ENCODE assay signal across 8 cellular contexts in genomic region chr15:28831897-28832587, GRCh38. TPM values are rescaled to one million over a fixed set of nuclear protein-coding genes. Genes with fewer than 3 reads are reported as not detected.
DNase-seq lines count a peak whose midpoint lies in the region; ATAC-seq, FAIRE-seq and TF ChIP-seq lines count a peak whose summit lies in the region.
"Not testable (repeated sequence)": the region's sequence is repeated elsewhere in the genome, so short reads cannot be mapped to it uniquely, and the experiment has no call there.

No MANE protein-coding gene starts in this region.

- intact Hi-C loops in activated CD4-positive, alpha-beta memory T cell treated with anti-CD3 and anti-CD28 coated beads for 36 hours (cut with micrococcal nuclease); body of pancreas (cut with DNase I): not testable (repeated sequence)

- not testable (repeated sequence) for FAIRE-seq in A549 (lab: Jason Lieb, UNC)

- peak; percentile 16; the same call in 1 of the 2 replicates for TF ChIP-seq POLR2A in A549 (IDR thresholded peaks at IDR 0.05; ENCODE audit: low read length)
- TF ChIP-seq POLR2A in body of pancreas (IDR thresholded peaks at IDR 0.05): not testable (repeated sequence)

- peak overlapping the region; percentile 45 for H3K4me3 ChIP-seq in A549
- H3K4me3 ChIP-seq in body of pancreas: peak overlapping the region in 1 of 2 donors; percentile 16

- H3K27ac Mint-ChIP-seq in HFFc6; activated CD4-positive, alpha-beta memory T cell treated with anti-CD3 and anti-CD28 coated beads for 36 hours; naive B cell: not testable (repeated sequence)
- H3K27ac Mint-ChIP-seq in glutamatergic neuron (ENCODE audit: unreplicated experiment): peak overlapping the region; percentile 86

- WGBS in A549 (ENCODE audit: missing lambda C conversion rate): 58% methylated on average over 56 of the region's 56 CpGs
- WGBS in body of pancreas, 2 donors: 6% methylated on average over 29 to 43 of the region's 56 CpGs

- not testable (repeated sequence) for H3K27me3 Mint-ChIP-seq in HFFc6 (ENCODE audit: insufficient read depth); activated CD4-positive, alpha-beta memory T cell treated with anti-CD3 and anti-CD28 coated beads for 36 hours; glutamatergic neuron (ENCODE audit: unreplicated experiment)
- peaks cover 17 to 24% (median 19%) of the 10 kb centered on the region in 3 donors for H3K27me3 Mint-ChIP-seq in naive B cell

- H3K4me1 ChIP-seq in A549, body of pancreas: not testable (repeated sequence)

- H3K4me3 Mint-ChIP-seq in HFFc6: peak overlapping the region; percentile 60; the same call in 1 of the 2 replicates
- H3K4me3 Mint-ChIP-seq in activated CD4-positive, alpha-beta memory T cell treated with anti-CD3 and anti-CD28 coated beads for 36 hours: peak overlapping the region; percentile 73
- peak overlapping the region; percentile 95 for H3K4me3 Mint-ChIP-seq in glutamatergic neuron (ENCODE audit: unreplicated experiment)
- peak overlapping the region in 6 of 8 donors; percentile 24 to 75 (median 55) for H3K4me3 Mint-ChIP-seq in naive B cell

- TF ChIP-seq RAD21 in A549 (conservative IDR thresholded peaks at IDR 0.05 in 1 of 2, IDR thresholded peaks at IDR 0.05 in 1 of 2): not testable (repeated sequence)

- peak; percentile 68 to 87 for DNase-seq in A549 (ENCODE audit: low read depth in 1 of 2, low spot score in 1 of 2)
- DNase-seq in HFFc6, naive B cell: not testable (repeated sequence)
- DNase-seq in NCI-H82 (lab: John Stamatoyannopoulos, UW): peak; percentile 97
- DNase-seq in activated CD4-positive, alpha-beta memory T cell treated with anti-CD3 and anti-CD28 coated beads for 36 hours: peak; percentile 73
- DNase-seq in body of pancreas: peak; percentile 72 to 83 (median 76)
- DNase-seq in glutamatergic neuron: peak; percentile 88
- peak; percentile 66 for DNase-seq in stimulated activated CD4-positive, alpha-beta T cell treated with anti-CD3 and anti-CD28 coated beads, Interleukin-4, amount 100 ng/mL, for 1 hour

- peak overlapping the region; percentile 72 for H3K4me2 ChIP-seq in A549

- POLR2A ChIA-PET in A549 (lab: Yijun Ruan, JAX); activated CD4-positive, alpha-beta memory T cell treated with anti-CD3 and anti-CD28 coated beads for 36 hours (lab: Charles Lee): not testable (repeated sequence)

- H3K4me1 Mint-ChIP-seq in HFFc6 (ENCODE audit: low read depth); activated CD4-positive, alpha-beta memory T cell treated with anti-CD3 and anti-CD28 coated beads for 36 hours (ENCODE audit: low read depth); glutamatergic neuron (ENCODE audit: low read depth, unreplicated experiment); naive B cell: not testable (repeated sequence)

- CTCF ChIA-PET in A549 (lab: Yijun Ruan, JAX); activated CD4-positive, alpha-beta memory T cell treated with anti-CD3 and anti-CD28 coated beads for 36 hours (lab: Charles Lee): not testable (repeated sequence)

- not testable (repeated sequence) for H3K9me3 Mint-ChIP-seq in HFFc6; activated CD4-positive, alpha-beta memory T cell treated with anti-CD3 and anti-CD28 coated beads for 36 hours; glutamatergic neuron (ENCODE audit: unreplicated experiment); naive B cell

- H3K27ac ChIP-seq in A549: peak overlapping the region; percentile 52 to 82; a peak in 4 of 6 replicates
- not testable (repeated sequence) for H3K27ac ChIP-seq in body of pancreas

- H3K36me3 ChIP-seq in body of pancreas (replicated peaks in 1 of 2; ENCODE audit: insufficient read depth in 1 of 2, low read depth in 2 of 2): not testable (repeated sequence)

- TF ChIP-seq CTCF in A549 (IDR thresholded peaks at IDR 0.05); HFFc6 (IDR thresholded peaks at IDR 0.05); glutamatergic neuron (IDR thresholded peaks at IDR 0.05; ENCODE audit: partially characterized antibody, unreplicated experiment): not testable (repeated sequence)
- peak in 1 of 7 experiments; percentile 1 for TF ChIP-seq CTCF in body of pancreas (IDR thresholded peaks at IDR 0.05)

- not testable (repeated sequence) for H3K36me3 Mint-ChIP-seq in HFFc6 (ENCODE audit: low read depth); activated CD4-positive, alpha-beta memory T cell treated with anti-CD3 and anti-CD28 coated beads for 36 hours; glutamatergic neuron (ENCODE audit: unreplicated experiment); naive B cell

- H3K27me3 ChIP-seq in body of pancreas: not testable (repeated sequence)

- TF ChIP-seq EP300 in A549 (IDR thresholded peaks at IDR 0.05): not testable (repeated sequence)

- peak; percentile 99 to 100 for ATAC-seq in A549
- ATAC-seq in body of pancreas: peak; percentile 94
- not testable (repeated sequence) for ATAC-seq in naive B cell (ENCODE audit: low read depth in 2 of 2)

- not testable (repeated sequence) for H3K9me3 ChIP-seq in A549, body of pancreas

TF ChIP-seq in A549, 52 proteins besides CTCF, POLR2A, EP300 and RAD21:
- TF ChIP-seq MAFK (IDR thresholded peaks at IDR 0.05; ENCODE audit: partially characterized antibody): peak; percentile 38
- TF ChIP-seq MAX (IDR thresholded peaks at IDR 0.05): peak; percentile 73
- TF ChIP-seq E2F6 (IDR thresholded peaks at IDR 0.05; ENCODE audit: borderline replicate concordance, low read depth): peak; percentile 92
TF ChIP-seq in A549: peak in this region for 3; not testable (repeated sequence) for 49.

RNA-seq across cellular contexts. Expression of gene GOLGA6L7, which starts 16.4 kb away (rescaled TPM):
- not detected in 2 replicates for polyA plus RNA-seq in A549 (2011; rRNA removed)
- not detected in 2 replicates for polyA plus RNA-seq in A549 (2012; cell fraction: cytosol; rRNA removed)
- not detected in 2 replicates for polyA plus RNA-seq in A549 (2012; cell fraction: nucleus; rRNA removed)
- not detected in 3 replicates for polyA plus RNA-seq in A549 (2017; fragmentation: RNase III; extraction: RNeasy Plus Mini Kit Qiagen cat#74134 plus additional on column Dnase treatment)
- polyA minus RNA-seq in A549 (2011; rRNA and poly(A)+ RNA removed): not detected in 2 replicates
- not detected for total RNA-seq in HFFc6 (2021; fragmentation: NEBNext Ultra II Directional; extraction: Animal tissue kit (Norgen Biotek cat#: 25700))
- not detected for total RNA-seq in activated CD4-positive, alpha-beta memory T cell treated with anti-CD3 and anti-CD28 coated beads for 36 hours
- not detected for total RNA-seq in body of pancreas
- total RNA-seq in glutamatergic neuron (ENCODE audit: unreplicated experiment): not detected
- not detected for polyA plus RNA-seq in naive B cell (ENCODE audit: low read depth in 6 of 6)

RNA-seq across cellular contexts. Expression of gene APBA2, which starts 53.7 kb away (rescaled TPM):
- polyA plus RNA-seq in A549 (2011; rRNA removed) (10.9 and 11.4 TPM in 2 replicates), A549 (2017; fragmentation: RNase III; extraction: RNeasy Plus Mini Kit Qiagen cat#74134 plus additional on column Dnase treatment) (12.2 to 14.6 TPM (median 12.6 TPM) in 3 replicates), naive B cell (ENCODE audit: low read depth in 6 of 6) (under 1 TPM in 2 of 6 donors, not detected in 4; 0.30 to 0.36 TPM)
- 17.6 and 19.7 TPM in 2 replicates for polyA plus RNA-seq in A549 (2012; cell fraction: cytosol; rRNA removed)
- 28.2 and 29.7 TPM in 2 replicates for polyA plus RNA-seq in A549 (2012; cell fraction: nucleus; rRNA removed)
- polyA minus RNA-seq in A549 (2011; rRNA and poly(A)+ RNA removed): 13.4 and 16.5 TPM in 2 replicates
- 1 to 10 TPM; 5.3 to 6.5 (median 6.1) TPM for total RNA-seq in HFFc6 (2021; fragmentation: NEBNext Ultra II Directional; extraction: Animal tissue kit (Norgen Biotek cat#: 25700))
- total RNA-seq in activated CD4-positive, alpha-beta memory T cell treated with anti-CD3 and anti-CD28 coated beads for 36 hours: 1 to 10 TPM; 6.4 to 8.9 TPM
- total RNA-seq in body of pancreas (10 to 100 TPM; 13.2 to 29.0 TPM), glutamatergic neuron (ENCODE audit: unreplicated experiment) (166 TPM)
